Comparison of ENCODE assay signal across 15 cellular contexts in genomic region chr10:117138838-117139580, GRCh38. TPM values are rescaled to one million over a fixed set of nuclear protein-coding genes. Genes with fewer than 3 reads are reported as not detected.
A peak's percentile ranks its signal among the peaks of the same experiment; 100 is the strongest.
DNase-seq lines count a peak whose midpoint lies in the region; ATAC-seq, FAIRE-seq and TF ChIP-seq lines count a peak whose summit lies in the region.
"Had no signal": no experiment of that assay in that cellular context is flagged by ENCODE, and none has a peak within 500 bp of the region (broad histone marks: within the 10 kb centered on the region; RNA-seq: fewer than 3 reads in every experiment).

No MANE protein-coding gene starts in this region.

- H2AK5ac ChIP-seq in H1 (ENCODE audit: low read depth, low read length) = no peak overlapping the region

- H3K79me2 ChIP-seq in H1 (ENCODE audit: control insufficient read depth in 1 of 2, insufficient read depth in 2 of 2, low read length in 2 of 2) (no peaks in the 10 kb centered on the region), osteoblast (ENCODE audit: insufficient read depth, low read length) (no peaks in the 10 kb centered on the region)

- no peaks in the 10 kb centered on the region for H3K9me3 ChIP-seq in H1 (ENCODE audit: insufficient read depth in 2 of 2, low read depth in 1 of 2, low read length in 1 of 2)
- no peaks in the 10 kb centered on the region for H3K9me3 ChIP-seq in osteoblast (ENCODE audit: low read depth, low read length)

- no peak overlapping the region for H4K5ac ChIP-seq in H1 (ENCODE audit: insufficient read length, low read depth, low read length)

- H2BK120ac ChIP-seq in H1 (replicated peaks; ENCODE audit: low read depth, low read length) = no peak overlapping the region

- no peak for TF ChIP-seq RAD21 in H1 (IDR thresholded peaks at IDR 0.05 in 1 of 2, conservative IDR thresholded peaks at IDR 0.05 in 1 of 2; ENCODE audit: low read depth in 2 of 2, low read length in 2 of 2)

- CTCF ChIA-PET in H1 (lab: Charles Lee; ENCODE audit: partially characterized antibody) = interaction anchor here (1.1 to 13.8 kb wide), 6 partner anchors 10 to 398 kb away, joined by 3 to 212 read pairs (median 18); no protein-coding TSS in a partner anchor

- H3K4me3 ChIP-seq in H1 (ENCODE audit: extremely low read depth in 1 of 4, insufficient read depth in 2 of 4, low read depth in 3 of 4, low read length in 4 of 4) = peak overlapping the region in 1 of 4 experiments; percentile 55; a peak in 2 of 8 replicates
- no peak overlapping the region for H3K4me3 ChIP-seq in osteoblast (ENCODE audit: insufficient read depth, low read length)

- no peak overlapping the region for H3K4me3 Mint-ChIP-seq in T-helper 2 cell treated with Interferon-gamma antibody and Interleukin-4, amounts not matched to agents 5 μg/mL and 100 μg/mL, for 36 hours
- H3K4me3 Mint-ChIP-seq in stimulated activated naive CD8-positive, alpha-beta T cell treated with anti-CD3 and anti-CD28 coated beads, Interleukin-15, amount 100 ng/mL, for 72 hours = no peak overlapping the region
- H3K4me3 Mint-ChIP-seq: T-helper 17 cell had no signal

- no peak overlapping the region for H2BK12ac ChIP-seq in H1 (ENCODE audit: low read depth, low read length)

- H3K23me2 ChIP-seq in H1 (ENCODE audit: low read depth, low read length) = peaks cover 5% of the 10 kb centered on the region; the same call in 1 of the 2 replicates

- no peak overlapping the region for H3K23ac ChIP-seq in H1 (ENCODE audit: insufficient read length)

- peak overlapping the region; percentile 36 for H3K27ac Mint-ChIP-seq in T-helper 2 cell treated with Interferon-gamma antibody and Interleukin-4, amounts not matched to agents 5 μg/mL and 100 μg/mL, for 36 hours
- H3K27ac Mint-ChIP-seq in stimulated activated naive CD8-positive, alpha-beta T cell treated with anti-CD3 and anti-CD28 coated beads, Interleukin-15, amount 100 ng/mL, for 72 hours = peak overlapping the region in 1 of 2 donors; percentile 34
- H3K27ac Mint-ChIP-seq: T-helper 17 cell had no signal

- peaks cover 3 to 26% (median 13%) of the 10 kb centered on the region in 4 experiments for H3K4me1 ChIP-seq in H1 (replicated peaks in 1 of 4; ENCODE audit: control insufficient read depth in 3 of 4, insufficient read depth in 4 of 4, low read length in 3 of 4)
- no peaks in the 10 kb centered on the region for H3K4me1 ChIP-seq in osteoblast (ENCODE audit: insufficient read depth, low read length)

- no peak overlapping the region for H2BK15ac ChIP-seq in H1 (ENCODE audit: low read length)

- H2BK5ac ChIP-seq in H1 (ENCODE audit: low read depth, low read length) = no peak overlapping the region

- TF ChIP-seq CTCF in H1 (IDR thresholded peaks at IDR 0.05; ENCODE audit: control extremely low read depth in 1 of 3, insufficient read depth in 1 of 3, low read depth in 1 of 3, low read length in 3 of 3) (no peak), osteoblast (IDR thresholded peaks at IDR 0.05; ENCODE audit: extremely low read depth, low read depth, low read length) (no peak)

- H3K4me1 Mint-ChIP-seq in T-helper 2 cell treated with Interferon-gamma antibody and Interleukin-4, amounts not matched to agents 5 μg/mL and 100 μg/mL, for 36 hours (ENCODE audit: low read depth) = no peaks in the 10 kb centered on the region
- peaks cover 38% of the 10 kb centered on the region for H3K4me1 Mint-ChIP-seq in stimulated activated naive CD8-positive, alpha-beta T cell treated with anti-CD3 and anti-CD28 coated beads, Interleukin-15, amount 100 ng/mL, for 72 hours

- peaks cover 69% of the 10 kb centered on the region for H3K27me3 Mint-ChIP-seq in T-helper 2 cell treated with Interferon-gamma antibody and Interleukin-4, amounts not matched to agents 5 μg/mL and 100 μg/mL, for 36 hours (ENCODE audit: low read depth)
- peaks cover 96% of the 10 kb centered on the region for H3K27me3 Mint-ChIP-seq in stimulated activated naive CD8-positive, alpha-beta T cell treated with anti-CD3 and anti-CD28 coated beads, Interleukin-15, amount 100 ng/mL, for 72 hours

- 1% methylated on average over 13 of the region's 19 CpGs; no CpG with 5 or more reads in 1 of the 2 experiments for WGBS in H1 (ENCODE audit: extremely low coverage in 1 of 2, insufficient coverage in 1 of 2, insufficient read length in 1 of 2, insufficient replicate concordance in 2 of 2, low coverage in 1 of 2, low lambda C conversion rate in 2 of 2, missing lambda C conversion rate in 1 of 2), 2 experiments

- no peak for TF ChIP-seq EP300 in H1 (IDR thresholded peaks at IDR 0.05; ENCODE audit: borderline replicate concordance in 1 of 2, low read depth in 2 of 2, low read length in 2 of 2)

- H2AFZ ChIP-seq in H1 (ENCODE audit: low read length) (no peak overlapping the region), osteoblast (ENCODE audit: low read length) (no peak overlapping the region)

- H3K27me3 ChIP-seq in H1 (replicated peaks in 1 of 4; ENCODE audit: control insufficient read depth in 3 of 4, extremely low read depth in 1 of 4, insufficient read depth in 3 of 4, low read length in 3 of 4) = peaks cover 95 to 99% (median 97%) of the 10 kb centered on the region in 4 experiments
- peaks cover 83% of the 10 kb centered on the region for H3K27me3 ChIP-seq in osteoblast (ENCODE audit: insufficient read depth, low read length)

- H3K27ac ChIP-seq in H1 (ENCODE audit: low read depth, low read length) (no peak overlapping the region), osteoblast (ENCODE audit: low read depth, low read length) (no peak overlapping the region)
- H3K27ac ChIP-seq: tibial artery had no signal

- H3K14ac ChIP-seq in H1 (ENCODE audit: insufficient read length) = no peak overlapping the region

- no peak overlapping the region for H4K8ac ChIP-seq in H1 (ENCODE audit: extremely low read depth, insufficient read depth, low read length)

- peak overlapping the region; percentile 78 for H3K18ac ChIP-seq in H1 (ENCODE audit: extremely low read depth, low read length)

- H3K9ac ChIP-seq in H1 (replicated peaks in 1 of 4; ENCODE audit: extremely low read depth in 1 of 4, low read depth in 3 of 4, low read length in 3 of 4) = no peak overlapping the region

- H4K20me1 ChIP-seq in H1 (replicated peaks in 1 of 2; ENCODE audit: control insufficient read depth in 1 of 2, insufficient read depth in 2 of 2, low read length in 2 of 2) (peaks cover 8 to 10% of the 10 kb centered on the region in 2 experiments), osteoblast (ENCODE audit: insufficient read depth, low read length) (no peaks in the 10 kb centered on the region)

- H3K4ac ChIP-seq in H1 (replicated peaks; ENCODE audit: insufficient read length, low read depth, low read length) = no peak overlapping the region

- TF ChIP-seq POLR2A in H1 (IDR thresholded peaks at IDR 0.05; ENCODE audit: control extremely low read depth in 1 of 2, low read depth in 2 of 2, low read length in 2 of 2) = no peak

- no peak for ATAC-seq in HG02798 (IDR thresholded peaks at IDR 0.05; ENCODE audit: poor library complexity, unreplicated experiment)
- ATAC-seq in stimulated activated naive CD8-positive, alpha-beta T cell treated with anti-CD3 and anti-CD28 coated beads, Interleukin-15, amount 100 ng/mL, for 72 hours = no peak
- ATAC-seq: T-helper 17 cell had no signal

- H3K36me3 ChIP-seq in H1 (ENCODE audit: control insufficient read depth in 2 of 4, insufficient read depth in 4 of 4, low read length in 3 of 4) (peaks cover 0 to 7% (median 0%) of the 10 kb centered on the region in 4 experiments; a peak in 1 of 8 replicates), osteoblast (ENCODE audit: insufficient read depth, low read length) (no peaks in the 10 kb centered on the region)
- H3K36me3 ChIP-seq: tibial artery had no signal

- 0 out of 2 replicates have a peak overlapping the region, but pooled peaks have one; percentile 61 for H2BK20ac ChIP-seq in H1 (ENCODE audit: low read length)

- H4K91ac ChIP-seq in H1 (replicated peaks; ENCODE audit: insufficient read length, low read length) = no peak overlapping the region

- no peaks in the 10 kb centered on the region for H3K36me3 Mint-ChIP-seq in T-helper 2 cell treated with Interferon-gamma antibody and Interleukin-4, amounts not matched to agents 5 μg/mL and 100 μg/mL, for 36 hours (ENCODE audit: low read depth)

- no peak for FAIRE-seq in H1 (lab: Jason Lieb, UNC)

- POLR2A ChIA-PET in H1 (lab: Charles Lee; ENCODE audit: partially characterized antibody) = interaction anchor here (1.1 to 2.7 kb wide), 4 partner anchors 8 to 29 kb away, joined by 3 to 13 read pairs (median 6); no protein-coding TSS in a partner anchor

- DNase-seq in T-helper 2 cell treated with Interferon-gamma antibody and Interleukin-4, amounts not matched to agents 5 μg/mL and 100 μg/mL, for 36 hours (ENCODE audit: low spot score) = no peak
- DNase-seq in T-helper 2 cell (no peak), NCI-H2227 (lab: John Stamatoyannopoulos, UW; ENCODE audit: unreplicated experiment) (peak; percentile 87), H1 (ENCODE audit: low read depth in 1 of 2, low spot score in 2 of 2) (peak in 1 of 2 experiments; percentile 64), osteoblast (ENCODE audit: insufficient read length, low spot score, missing footprints) (peak; percentile 77), NCI-H510A treated with DMSO at 0.1 percent for 48 hours (lab: John Stamatoyannopoulos, UW) (no peak)
- DNase-seq in stimulated activated naive CD8-positive, alpha-beta T cell treated with anti-CD3 and anti-CD28 coated beads, Interleukin-15, amount 100 ng/mL, for 72 hours = no peak
- DNase-seq: activated CD4-positive, alpha-beta T cell treated with anti-CD3 and anti-CD28 coated beads for 48 hours; midbrain; MM.1S; NCI-H226; T-helper 17 cell had no signal

- no peaks in the 10 kb centered on the region for H3K79me1 ChIP-seq in H1 (ENCODE audit: low read depth, low read length)

- H3K4me2 ChIP-seq in H1 (ENCODE audit: insufficient read depth in 1 of 2, low read depth in 2 of 2, low read length in 2 of 2) = peak overlapping the region; percentile 68 to 78
- H3K4me2 ChIP-seq in osteoblast (ENCODE audit: insufficient read depth, low read length) = no peak overlapping the region

- no peaks in the 10 kb centered on the region for H3K9me3 Mint-ChIP-seq in T-helper 2 cell treated with Interferon-gamma antibody and Interleukin-4, amounts not matched to agents 5 μg/mL and 100 μg/mL, for 36 hours
- no peaks in the 10 kb centered on the region for H3K9me3 Mint-ChIP-seq in stimulated activated naive CD8-positive, alpha-beta T cell treated with anti-CD3 and anti-CD28 coated beads, Interleukin-15, amount 100 ng/mL, for 72 hours

- no peak overlapping the region for H3K56ac ChIP-seq in H1 (replicated peaks; ENCODE audit: insufficient read length, low read depth, low read length)

RNA-seq across cellular contexts. Expression of gene VAX1, which starts 0.9 kb away (rescaled TPM):
- not detected in 2 replicates for total RNA-seq in H1 (2021; fragmentation: NEBNext Ultra II Directional; extraction: Animal tissue kit (Norgen Biotek cat#: 25700))
- 0.09 TPM in 1 of 2 replicates, not detected in the other for polyA plus RNA-seq in H1 (2011; rRNA removed)
- polyA plus RNA-seq in H1 (2011; cell fraction: cytosol; rRNA removed) = not detected
- polyA plus RNA-seq in H1 (2011; cell fraction: nucleus; rRNA removed) = not detected
- not detected in 4 replicates for polyA plus RNA-seq in H1 (2012, experiment 1 of 2)
- not detected for polyA plus RNA-seq in H1 (2012, experiment 2 of 2)
- polyA plus RNA-seq in H1 (2013, experiment 1 of 2) = 0.02 TPM
- not detected for polyA plus RNA-seq in H1 (2013, experiment 2 of 2)
- polyA minus RNA-seq in H1 (2011; rRNA and poly(A)+ RNA removed) = not detected in 2 replicates
- not detected for polyA minus RNA-seq in H1 (2011; cell fraction: cytosol; rRNA and poly(A)+ RNA removed)
- polyA minus RNA-seq in H1 (2011; cell fraction: nucleus; rRNA and poly(A)+ RNA removed) = not detected
- not detected in 2 replicates for total RNA-seq in osteoblast
- total RNA-seq: posterior vena cava, T-helper 17 cell had no signal

RNA-seq across cellular contexts. Expression of gene KCNK18, which starts 58.3 kb away (rescaled TPM):
- total RNA-seq in H1 (2021; fragmentation: NEBNext Ultra II Directional; extraction: Animal tissue kit (Norgen Biotek cat#: 25700)) = not detected in 2 replicates
- not detected in 2 replicates for polyA plus RNA-seq in H1 (2011; rRNA removed)
- not detected for polyA plus RNA-seq in H1 (2011; cell fraction: cytosol; rRNA removed)
- polyA plus RNA-seq in H1 (2011; cell fraction: nucleus; rRNA removed) = not detected
- polyA plus RNA-seq in H1 (2012, experiment 1 of 2) = not detected in 4 replicates
- not detected for polyA plus RNA-seq in H1 (2012, experiment 2 of 2)
- polyA plus RNA-seq in H1 (2013, experiment 1 of 2) = not detected
- polyA plus RNA-seq in H1 (2013, experiment 2 of 2) = not detected
- not detected in 2 replicates for polyA minus RNA-seq in H1 (2011; rRNA and poly(A)+ RNA removed)
- polyA minus RNA-seq in H1 (2011; cell fraction: cytosol; rRNA and poly(A)+ RNA removed) = not detected
- not detected for polyA minus RNA-seq in H1 (2011; cell fraction: nucleus; rRNA and poly(A)+ RNA removed)
- total RNA-seq in osteoblast = not detected in 2 replicates
- total RNA-seq: posterior vena cava, T-helper 17 cell had no signal

Comparison
In these comparisons a context has a peak if more than half of its experiments do, and no peak if none do; other contexts are left out.
1. DNase-seq: peak in NCI-H2227 (single experiment) and osteoblast (single experiment); none in T-helper 2 cell treated with Interferon-gamma antibody and Interleukin-4, amounts not matched to agents 5 μg/mL and 100 μg/mL, for 36 hours (single experiment), T-helper 2 cell (0 of 5), NCI-H510A treated with DMSO at 0.1 percent for 48 hours (single experiment) and stimulated activated naive CD8-positive, alpha-beta T cell treated with anti-CD3 and anti-CD28 coated beads, Interleukin-15, amount 100 ng/mL, for 72 hours (0 of 2).